In the genomic region with DNA sequence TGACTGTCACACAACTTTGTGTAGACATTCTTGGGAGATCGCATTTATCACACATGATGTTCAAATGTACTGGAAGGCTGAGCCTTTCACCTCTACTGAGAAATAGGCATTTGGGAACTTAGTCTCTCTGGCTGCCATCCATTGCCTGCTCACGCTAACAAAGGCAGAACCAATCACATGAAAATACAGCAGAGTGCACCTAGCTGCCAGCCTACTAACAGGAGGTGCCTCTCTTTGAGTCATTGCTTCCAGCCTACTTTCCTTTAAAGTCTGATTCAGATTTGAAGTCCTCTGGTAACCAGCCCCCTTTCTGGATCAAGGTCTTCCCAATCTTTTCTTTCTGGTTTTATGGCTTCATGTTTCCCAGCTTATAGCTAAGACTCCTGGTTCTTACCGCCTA, we compare ENCODE assay signal across 27 cellular contexts.
"Had no signal": no experiment of that assay in that cellular context is flagged by ENCODE, and none has a peak within 500 bp of the region (broad histone marks: within the 10 kb centered on the region; RNA-seq: fewer than 3 reads in every experiment).

No MANE protein-coding gene starts in this region.

- H3K27ac Mint-ChIP-seq: activated naive CD8-positive, alpha-beta T cell treated with anti-CD3 and anti-CD28 coated beads, Interleukin-2, amount 10 ng/mL, durations not matched to agents 7 days and 5 days; activated T-cell treated with anti-CD3 and anti-CD28 coated beads, Interleukin-2, amount 50 U/mL, for 24 hours; natural killer cell; T-helper 2 cell treated with Interferon-gamma antibody and Interleukin-4, amounts not matched to agents 5 μg/mL and 100 μg/mL, for 36 hours had no signal

- H3K27ac ChIP-seq: brain microvascular endothelial cell, coronary artery, dorsolateral prefrontal cortex, left lung, lower lobe of right lung, right atrium auricular region, thoracic aorta, uterus had no signal

- H3K4me3 Mint-ChIP-seq: activated naive CD8-positive, alpha-beta T cell treated with anti-CD3 and anti-CD28 coated beads, Interleukin-2, amount 10 ng/mL, durations not matched to agents 7 days and 5 days; activated T-cell treated with anti-CD3 and anti-CD28 coated beads, Interleukin-2, amount 50 U/mL, for 24 hours; natural killer cell; T-helper 2 cell treated with Interferon-gamma antibody and Interleukin-4, amounts not matched to agents 5 μg/mL and 100 μg/mL, for 36 hours had no signal

- H3K4me1 ChIP-seq: lower lobe of right lung, right atrium auricular region, uterus had no signal

- DNase-seq: activated CD4-positive, alpha-beta T cell treated with anti-CD3 and anti-CD28 coated beads for 4 hours; activated CD4-positive, alpha-beta T cell treated with anti-CD3 and anti-CD28 coated beads, Interleukin-2, amount 50 U/mL, for 48 hours; activated CD4-positive, CD25-positive, alpha-beta regulatory T cell; activated CD8-positive, alpha-beta memory T cell treated with anti-CD3 and anti-CD28 coated beads, Interleukin-2, amount 50 U/mL, for 48 hours; activated naive CD4-positive, alpha-beta T cell treated with Interleukin-2 at 50 U/mL for 16 hours; activated naive CD8-positive, alpha-beta T cell treated with anti-CD3 and anti-CD28 coated beads, Interleukin-2, amount 10 ng/mL, durations not matched to agents 7 days and 5 days; activated T-cell treated with anti-CD3 and anti-CD28 coated beads, Interleukin-2, amount 50 U/mL, for 24 hours; amniotic stem cell; brain microvascular endothelial cell; dorsolateral prefrontal cortex; effector memory CD4-positive, alpha-beta T cell; head of caudate nucleus; hypothalamus; left lung; lower lobe of right lung; mesendoderm; natural killer cell; stimulated activated CD4-positive, alpha-beta T cell treated with anti-CD3 and anti-CD28 coated beads, Interleukin-15, amount 100 ng/mL, for 24 hours; stimulated activated CD4-positive, alpha-beta T cell treated with anti-CD3 and anti-CD28 coated beads, Interleukin-2, amount 100 ng/mL, for 24 hours; stimulated activated naive CD8-positive, alpha-beta T cell treated with anti-CD3 and anti-CD28 coated beads, Interleukin-15, Interleukin-2, amounts not matched to agents 100 U/mL and 50 U/mL, for 24 hours; T-helper 1 cell; trophoblast cell; uterus had no signal

- H3K36me3 Mint-ChIP-seq: natural killer cell had no signal

- H3K27me3 Mint-ChIP-seq: activated naive CD8-positive, alpha-beta T cell treated with anti-CD3 and anti-CD28 coated beads, Interleukin-2, amount 10 ng/mL, durations not matched to agents 7 days and 5 days; activated T-cell treated with anti-CD3 and anti-CD28 coated beads, Interleukin-2, amount 50 U/mL, for 24 hours had no signal

- H3K4me3 ChIP-seq: coronary artery, dorsolateral prefrontal cortex, left lung, lower lobe of right lung, right atrium auricular region, thoracic aorta, uterus had no signal

- H3K9me3 Mint-ChIP-seq: activated T-cell treated with anti-CD3 and anti-CD28 coated beads, Interleukin-2, amount 50 U/mL, for 24 hours; natural killer cell; T-helper 2 cell treated with Interferon-gamma antibody and Interleukin-4, amounts not matched to agents 5 μg/mL and 100 μg/mL, for 36 hours had no signal

- ATAC-seq: left lung; lower lobe of right lung; natural killer cell; stimulated activated naive CD8-positive, alpha-beta T cell treated with anti-CD3 and anti-CD28 coated beads, Interleukin-15, Interleukin-2, amounts not matched to agents 100 U/mL and 50 U/mL, for 24 hours had no signal

- H3K9me3 ChIP-seq: left lung, lower lobe of right lung, right atrium auricular region, thoracic aorta, uterus had no signal

- H3K27me3 ChIP-seq: brain microvascular endothelial cell, dorsolateral prefrontal cortex, left lung, right atrium auricular region, uterus had no signal

- H3K36me3 ChIP-seq: brain microvascular endothelial cell, left lung, lower lobe of right lung, right atrium auricular region, thoracic aorta, uterus had no signal
